In genomic region chr2:37324786-37325624, GRCh38 we compare ENCODE assay signal across 1 cellular context.
TF ChIP-seq lines count a peak whose summit lies in the region.

Gene PRKD3 (minus strand): TSS chr2:37324833. CDS start chr2:37316524, 8,309 bp downstream.

TF ChIP-seq in K562, 482 proteins besides CTCF, POLR2A, EP300 and RAD21 (continued from another document and continues in another):
- no peak for TF ChIP-seq RNF219 (CRISPR knock-in tag; IDR thresholded peaks at IDR 0.05)
- peak; percentile 12 for TF ChIP-seq TBP (optimal IDR thresholded peaks at IDR 0.05; ENCODE audit: low read depth, low read length)
- TF ChIP-seq ATF4 (CRISPR knock-in tag; IDR thresholded peaks at IDR 0.05), result no peak
- TF ChIP-seq NFRKB (IDR thresholded peaks at IDR 0.05; ENCODE audit: low read depth), result no peak
- TF ChIP-seq ZNF324 (CRISPR knock-in tag; IDR thresholded peaks at IDR 0.05), result no peak
- no peak for TF ChIP-seq NCOA1 (IDR thresholded peaks at IDR 0.05; ENCODE audit: low read depth)
- TF ChIP-seq TEAD1 (CRISPR knock-in tag; IDR thresholded peaks at IDR 0.05), result 0 out of 4 replicates have a peak, but pooled peaks of 1 of the 2 experiments have one; percentile 40
- no peak for TF ChIP-seq HDAC1 (IDR thresholded peaks at IDR 0.05)
- TF ChIP-seq UBTF (IDR thresholded peaks at IDR 0.05; ENCODE audit: borderline replicate concordance in 1 of 2, low read depth in 2 of 2, low read length in 2 of 2), result peak in 1 of 2 experiments; percentile 38; a peak in 1 of 4 replicates
- no peak for TF ChIP-seq THRA (IDR thresholded peaks at IDR 0.05)
- no peak for TF ChIP-seq KAT2B (IDR thresholded peaks at IDR 0.05; ENCODE audit: low read depth, low read length)
- no peak for TF ChIP-seq ATF2 (CRISPR knock-in tag; IDR thresholded peaks at IDR 0.05)
- peak; percentile 48; the same call in 1 of the 2 replicates for TF ChIP-seq FOXK1 (CRISPR knock-in tag; IDR thresholded peaks at IDR 0.05; ENCODE audit: borderline replicate concordance)
- TF ChIP-seq MIER1 (IDR thresholded peaks at IDR 0.05; ENCODE audit: low read depth), result no peak
- TF ChIP-seq MTA3 (IDR thresholded peaks at IDR 0.05; ENCODE audit: borderline replicate concordance), result no peak; the same call in 1 of the 2 replicates
- no peak for TF ChIP-seq BRCA1 (IDR thresholded peaks at IDR 0.05)
- no peak for TF ChIP-seq BRCA1 (CRISPR knock-in tag; IDR thresholded peaks at IDR 0.05)
- no peak for TF ChIP-seq RFX7 (CRISPR knock-in tag; IDR thresholded peaks at IDR 0.05)
- TF ChIP-seq BCLAF1 (IDR thresholded peaks at IDR 0.05; ENCODE audit: borderline replicate concordance in 1 of 2, control insufficient read depth in 1 of 2, low read depth in 2 of 2, low read length in 1 of 2), result no peak
- TF ChIP-seq ZNF318 (IDR thresholded peaks at IDR 0.05; ENCODE audit: borderline replicate concordance in 1 of 2, low read depth in 1 of 2), result no peak
- TF ChIP-seq ZFPM2 (CRISPR knock-in tag; IDR thresholded peaks at IDR 0.05), result no peak
- TF ChIP-seq POLR2AphosphoS2 (IDR thresholded peaks at IDR 0.05; ENCODE audit: low read length), result no peak
- TF ChIP-seq KLF6 (CRISPR knock-in tag; IDR thresholded peaks at IDR 0.05; ENCODE audit: borderline replicate concordance), result no peak
- TF ChIP-seq SAFB2 (IDR thresholded peaks at IDR 0.05; ENCODE audit: borderline replicate concordance, low read depth, low read length, severe bottlenecking), result no peak
- 0 out of 4 replicates have a peak, but pooled peaks of 1 of the 2 experiments have one; percentile 41 for TF ChIP-seq SIN3A (IDR thresholded peaks at IDR 0.05; ENCODE audit: borderline replicate concordance in 2 of 2, control insufficient read depth in 1 of 2, low read depth in 2 of 2, low read length in 2 of 2)
- TF ChIP-seq GATAD2A (IDR thresholded peaks at IDR 0.05), result no peak
- TF ChIP-seq MCM5 (IDR thresholded peaks at IDR 0.05; ENCODE audit: low read depth), result no peak
- TF ChIP-seq TEAD2 (tag; IDR thresholded peaks at IDR 0.05), result no peak
- TF ChIP-seq ILK (tag; IDR thresholded peaks at IDR 0.05; ENCODE audit: borderline replicate concordance, low read depth), result no peak
- TF ChIP-seq ELF1 (tag; IDR thresholded peaks at IDR 0.05), result no peak
- TF ChIP-seq SRSF3 (IDR thresholded peaks at IDR 0.05; ENCODE audit: insufficient read depth, low read length), result no peak
- TF ChIP-seq HNRNPK (IDR thresholded peaks at IDR 0.05; ENCODE audit: low read depth, low read length, poor library complexity, severe bottlenecking), result no peak
- TF ChIP-seq HCFC1 (IDR thresholded peaks at IDR 0.05; ENCODE audit: low read depth, low read length), result peak; percentile 77
- peak; percentile 29 for TF ChIP-seq TAF1 (IDR thresholded peaks at IDR 0.05; ENCODE audit: control insufficient read depth, extremely low read depth, insufficient read depth, low read length, severe bottlenecking)
- no peak for TF ChIP-seq CAMTA2 (CRISPR knock-in tag; conservative IDR thresholded peaks at IDR 0.05)
- TF ChIP-seq C11orf30 (IDR thresholded peaks at IDR 0.05; ENCODE audit: low read depth), result no peak
- TF ChIP-seq ZFP91 (CRISPR knock-in tag; IDR thresholded peaks at IDR 0.05), result no peak
- no peak for TF ChIP-seq PTBP1 (IDR thresholded peaks at IDR 0.05; ENCODE audit: low read depth, low read length)
- TF ChIP-seq FIP1L1 (IDR thresholded peaks at IDR 0.05; ENCODE audit: low read depth, low read length, poor library complexity, severe bottlenecking), result no peak
- no peak for TF ChIP-seq NFXL1 (CRISPR knock-in tag; IDR thresholded peaks at IDR 0.05)
- no peak for TF ChIP-seq CBX8 (IDR thresholded peaks at IDR 0.05; ENCODE audit: borderline replicate concordance, extremely low read depth, low read depth, low read length, poor library complexity, severe bottlenecking)
- no peak for TF ChIP-seq HLTF (IDR thresholded peaks at IDR 0.05)
- TF ChIP-seq NR2F6 (CRISPR knock-in tag; IDR thresholded peaks at IDR 0.05), result no peak
